25 cellular contexts compared by ENCODE assay signal in the genomic region with DNA sequence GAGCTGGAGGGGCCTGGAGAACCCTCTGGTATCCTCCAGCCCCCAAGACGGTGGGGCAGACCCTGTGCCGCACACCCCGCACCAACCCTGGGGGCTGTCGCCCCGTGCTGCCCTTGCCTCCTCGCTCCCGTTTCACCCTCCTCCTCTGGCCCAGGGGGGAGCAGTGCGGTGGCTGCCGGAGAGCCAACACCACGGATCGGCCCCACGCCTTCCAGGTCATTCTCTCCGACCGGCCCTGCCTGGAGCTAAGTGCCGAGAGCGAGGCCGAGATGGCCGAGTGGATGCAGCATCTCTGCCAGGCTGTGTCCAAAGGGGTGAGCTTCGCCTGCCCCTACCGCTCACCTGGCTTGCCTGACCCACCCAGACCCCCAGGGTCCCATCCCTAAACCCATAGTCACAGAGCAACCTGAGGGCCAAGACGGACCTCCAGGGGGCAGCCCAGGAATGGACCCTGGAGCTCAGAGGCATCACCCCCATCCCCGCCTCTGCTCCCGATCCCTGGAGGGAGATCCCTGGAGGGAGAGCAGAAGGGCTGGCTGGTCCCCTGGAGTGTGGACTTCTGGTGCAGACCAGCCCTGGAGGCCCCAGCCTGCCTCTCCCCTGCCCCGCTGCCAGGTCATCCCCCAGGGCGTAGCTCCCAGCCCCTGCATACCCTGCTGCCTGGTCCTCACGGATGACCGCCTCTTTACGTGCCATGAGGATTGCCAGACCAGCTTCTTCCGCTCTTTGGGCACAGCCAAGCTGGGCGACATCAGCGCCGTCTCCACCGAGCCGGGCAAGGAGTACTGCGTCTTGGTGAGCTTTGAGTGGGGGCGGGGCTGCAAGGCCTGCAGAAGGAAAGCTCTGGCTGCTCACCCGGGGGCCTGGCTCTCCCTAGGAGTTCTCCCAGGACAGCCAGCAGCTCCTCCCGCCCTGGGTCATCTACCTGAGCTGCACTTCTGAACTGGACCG. TPM values are rescaled to one million over a fixed set of nuclear protein-coding genes. Genes with fewer than 3 reads are reported as not detected.
DNase-seq lines count a peak whose midpoint lies in the region; ATAC-seq and TF ChIP-seq lines count a peak whose summit lies in the region.
"Had no signal": no experiment of that assay in that cellular context is flagged by ENCODE, and none has a peak within 500 bp of the region (broad histone marks: within the 10 kb centered on the region; RNA-seq: fewer than 3 reads in every experiment).

No MANE protein-coding gene starts in this region.

- no peak for TF ChIP-seq CTCF in RWPE1 (conservative IDR thresholded peaks at IDR 0.05; ENCODE audit: low read depth)
- TF ChIP-seq CTCF in endodermal cell (conservative IDR thresholded peaks at IDR 0.05) = peak; percentile 19

- H3K27ac Mint-ChIP-seq in endodermal cell = no peak overlapping the region
- peak overlapping the region; percentile 51 for H3K27ac Mint-ChIP-seq in stimulated activated memory B cell treated with anti-CD40 and anti-IgM and Interleukin-4, amounts not matched to agents 10 μg/mL and 1 μg/mL and 100 μg/mL, for 72 hours
- H3K27ac Mint-ChIP-seq: CD8-positive, alpha-beta T cell had no signal

- DNase-seq in G401 (ENCODE audit: low spot score) = peak; percentile 66
- DNase-seq in RWPE1 (ENCODE audit: low spot score) = no peak
- DNase-seq in endodermal cell = no peak
- DNase-seq in activated naive CD4-positive, alpha-beta T cell (lab: John Stamatoyannopoulos, UW) = no peak
- DNase-seq: AML-193, Caco-2, GDM1, KG1, MM.1S, NCI-H1048, NCI-H1694 treated with DMSO at 0.1 percent for 48 hours, NCI-H2171, NCI-H226, NCI-H510A, RPMI8226, SK-N-SH, SW 1271 had no signal

- no peak overlapping the region for H3K4me3 Mint-ChIP-seq in endodermal cell
- no peak overlapping the region for H3K4me3 Mint-ChIP-seq in stimulated activated memory B cell treated with anti-CD40 and anti-IgM and Interleukin-4, amounts not matched to agents 10 μg/mL and 1 μg/mL and 100 μg/mL, for 72 hours
- H3K4me3 Mint-ChIP-seq: CD8-positive, alpha-beta T cell had no signal

- peak overlapping the region; percentile 84 for H3K27ac ChIP-seq in RWPE1
- H3K27ac ChIP-seq in endodermal cell (ENCODE audit: low read depth, low read length) = no peak overlapping the region
- H3K27ac ChIP-seq: A549; BLaER1 treated with 17β-estradiol and CSF1 and Interleukin-3, amounts not matched to agents 10 nM and 100 nM had no signal

- no peaks in the 10 kb centered on the region for H3K9me3 ChIP-seq in endodermal cell (ENCODE audit: control insufficient read depth, low read length)
- H3K9me3 ChIP-seq: A549; BLaER1 treated with 17β-estradiol and CSF1 and Interleukin-3, amounts not matched to agents 10 nM and 100 nM; Caco-2; SK-N-SH had no signal

- H3K27me3 Mint-ChIP-seq in endodermal cell (ENCODE audit: insufficient read depth) = no peaks in the 10 kb centered on the region
- no peaks in the 10 kb centered on the region for H3K27me3 Mint-ChIP-seq in stimulated activated memory B cell treated with anti-CD40 and anti-IgM and Interleukin-4, amounts not matched to agents 10 μg/mL and 1 μg/mL and 100 μg/mL, for 72 hours

- H3K36me3 Mint-ChIP-seq in endodermal cell (ENCODE audit: low read depth) = peaks cover 25% of the 10 kb centered on the region
- peaks cover 39% of the 10 kb centered on the region for H3K36me3 Mint-ChIP-seq in stimulated activated memory B cell treated with anti-CD40 and anti-IgM and Interleukin-4, amounts not matched to agents 10 μg/mL and 1 μg/mL and 100 μg/mL, for 72 hours

- no peaks in the 10 kb centered on the region for H3K9me3 Mint-ChIP-seq in endodermal cell
- no peaks in the 10 kb centered on the region for H3K9me3 Mint-ChIP-seq in stimulated activated memory B cell treated with anti-CD40 and anti-IgM and Interleukin-4, amounts not matched to agents 10 μg/mL and 1 μg/mL and 100 μg/mL, for 72 hours
- H3K9me3 Mint-ChIP-seq: CD8-positive, alpha-beta T cell had no signal

- H3K4me3 ChIP-seq in endodermal cell (ENCODE audit: low read length) = no peak overlapping the region
- H3K4me3 ChIP-seq: A549; BLaER1 treated with 17β-estradiol and CSF1 and Interleukin-3, amounts not matched to agents 10 nM and 100 nM; GM12878 had no signal

- no peaks in the 10 kb centered on the region for H3K4me1 ChIP-seq in endodermal cell (ENCODE audit: control insufficient read depth, insufficient read depth, low read length)
- H3K4me1 ChIP-seq: A549 had no signal

- H3K27me3 ChIP-seq in endodermal cell (ENCODE audit: control insufficient read depth, insufficient read depth, low read length, poor library complexity, severe bottlenecking) = no peaks in the 10 kb centered on the region
- H3K27me3 ChIP-seq: BLaER1 treated with 17β-estradiol and CSF1 and Interleukin-3, amounts not matched to agents 10 nM and 100 nM had no signal

- peaks cover 18% of the 10 kb centered on the region for H3K36me3 ChIP-seq in endodermal cell (ENCODE audit: control insufficient read depth, insufficient read depth, low read length)

- H3K9ac ChIP-seq in endodermal cell (ENCODE audit: extremely low read depth, low read length, poor library complexity, severe bottlenecking) = no peak overlapping the region
- H3K9ac ChIP-seq: BLaER1 treated with 17β-estradiol and CSF1 and Interleukin-3, amounts not matched to agents 10 nM and 100 nM; SK-N-SH had no signal

- no peak for ATAC-seq in stimulated activated memory B cell treated with anti-CD40 and anti-IgM and Interleukin-4, amounts not matched to agents 10 μg/mL and 1 μg/mL and 100 μg/mL, for 72 hours
- no peak for ATAC-seq in HG03469 (IDR thresholded peaks at IDR 0.05; ENCODE audit: unreplicated experiment)
- ATAC-seq in GM19452 (IDR thresholded peaks at IDR 0.05; ENCODE audit: unreplicated experiment) = no peak
- ATAC-seq: A549; CD8-positive, alpha-beta T cell; GM12878 had no signal

- in situ Hi-C loops in G401 (cut with HindIII; ENCODE audit: low sequenced_read_pairs) = loop anchor here (25.0 kb wide), 1 partner anchor 145 kb away; a partner anchor contains a TSS

- POLR2A ChIA-PET in RWPE1 (lab: Yijun Ruan, JAX; ENCODE audit: low non-redundant PET) = interaction anchor here (0.5 kb wide), 1 partner anchor 30 kb away, joined by 3 read pairs; no protein-coding TSS in a partner anchor

- WGBS in endodermal cell (ENCODE audit: insufficient coverage in 1 of 2, insufficient read length in 1 of 2), 2 experiments = 93 to 99% methylated on average over 17 to 39 of the region's 39 CpGs

- CTCF ChIA-PET in RWPE1 (lab: Yijun Ruan, JAX) = interaction anchor here (0.6 to 2.9 kb wide), 3 partner anchors 9 to 358 kb away, joined by 3 to 12 read pairs (median 3); no protein-coding TSS in a partner anchor

- no peaks in the 10 kb centered on the region for H3K4me1 Mint-ChIP-seq in endodermal cell
- no peaks in the 10 kb centered on the region for H3K4me1 Mint-ChIP-seq in stimulated activated memory B cell treated with anti-CD40 and anti-IgM and Interleukin-4, amounts not matched to agents 10 μg/mL and 1 μg/mL and 100 μg/mL, for 72 hours

RNA-seq across cellular contexts. Expression of a gene that starts 4.0 kb away (rescaled TPM):
- 0.75 TPM in 1 of 2 replicates, not detected in the other for total RNA-seq in G401 (2014; rRNA removed; shearing (Covaris generic))
- total RNA-seq in endodermal cell = 1 to 10 TPM; 1.8 to 3.5 TPM
- polyA plus RNA-seq in endodermal cell (2013, experiment 1 of 2) = 1.4 TPM
- 0.95 TPM for polyA plus RNA-seq in endodermal cell (2013, experiment 2 of 2)

RNA-seq across cellular contexts. Expression of a gene that starts 10.3 kb away (rescaled TPM):
- total RNA-seq in G401 (2014; rRNA removed; shearing (Covaris generic)) = not detected in 2 replicates
- 1 to 10 TPM in 1 of 2 donors, under 1 TPM in 1; 0.46 to 3.2 TPM for total RNA-seq in endodermal cell
- 0.36 TPM for polyA plus RNA-seq in endodermal cell (2013, experiment 1 of 2)
- not detected for polyA plus RNA-seq in endodermal cell (2013, experiment 2 of 2)
- total RNA-seq: CD8-positive, alpha-beta T cell; GM12878; H4 had no signal
- polyA plus RNA-seq: A549, GM12878, SK-N-SH had no signal

RNA-seq across cellular contexts. Expression of a gene that starts 26.6 kb away (rescaled TPM):
- 18.6 and 41.7 TPM in 2 replicates for total RNA-seq in G401 (2014; rRNA removed; shearing (Covaris generic))
- 10 to 100 TPM; 58.4 to 60.6 TPM for total RNA-seq in endodermal cell
- polyA plus RNA-seq in endodermal cell (2013, experiment 1 of 2) = 26.4 TPM
- 23.9 TPM for polyA plus RNA-seq in endodermal cell (2013, experiment 2 of 2)

RNA-seq across cellular contexts. Expression of a gene that starts 47.9 kb away (rescaled TPM):
- total RNA-seq in G401 (2014; rRNA removed; shearing (Covaris generic)) = 46.1 and 47.5 TPM in 2 replicates
- total RNA-seq in endodermal cell = 10 to 100 TPM; 46.9 to 50.4 TPM
- 41.0 TPM for polyA plus RNA-seq in endodermal cell (2013, experiment 1 of 2)
- 37.9 TPM for polyA plus RNA-seq in endodermal cell (2013, experiment 2 of 2)
